In genomic region chr2:11805920-11806319, GRCh38 we compare ENCODE assay signal across 19 cellular contexts. TPM values are rescaled to one million over a fixed set of nuclear protein-coding genes. Genes with fewer than 3 reads are reported as not detected.
DNase-seq lines count a peak whose midpoint lies in the region; ATAC-seq and TF ChIP-seq lines count a peak whose summit lies in the region.
"Had no signal": no experiment of that assay in that cellular context is flagged by ENCODE, and none has a peak within 500 bp of the region (broad histone marks: within the 10 kb centered on the region; RNA-seq: fewer than 3 reads in every experiment).

No MANE protein-coding gene starts in this region.

- H2AFZ ChIP-seq in H9 (ENCODE audit: low read length): no peak overlapping the region

- H3K79me1 ChIP-seq in H9 (ENCODE audit: insufficient read depth, low read depth, low read length, poor library complexity, severe bottlenecking): no peaks in the 10 kb centered on the region

- H3K4ac ChIP-seq in H9 (ENCODE audit: low read depth, low read length): no peak overlapping the region

- no peak overlapping the region for H2BK12ac ChIP-seq in H9 (ENCODE audit: insufficient read length, low read depth, low read length)

- ATAC-seq in psoas muscle (no peak), HG02763 (IDR thresholded peaks at IDR 0.05; ENCODE audit: unreplicated experiment) (no peak)
- ATAC-seq: GM12878 had no signal

- H3K9ac ChIP-seq in H9 (ENCODE audit: extremely low read depth, insufficient read length, low read length): no peak overlapping the region
- H3K9ac ChIP-seq: BLaER1 had no signal

- H2BK20ac ChIP-seq in H9 (ENCODE audit: low read depth, low read length, poor library complexity, severe bottlenecking): no peak overlapping the region

- H3K27me3 Mint-ChIP-seq in activated CD4-positive, alpha-beta memory T cell treated with anti-CD3 and anti-CD28 coated beads, Interleukin-2, amount 10 ng/mL, durations not matched to agents 7 days and 5 days: no peaks in the 10 kb centered on the region
- H3K27me3 Mint-ChIP-seq in activated CD4-positive, alpha-beta memory T cell treated with anti-CD3 and anti-CD28 coated beads for 36 hours: no peaks in the 10 kb centered on the region
- no peaks in the 10 kb centered on the region for H3K27me3 Mint-ChIP-seq in H9 (ENCODE audit: low read depth)
- H3K27me3 Mint-ChIP-seq: CD4-positive, alpha-beta memory T cell had no signal

- intact Hi-C loops in activated CD4-positive, alpha-beta memory T cell treated with anti-CD3 and anti-CD28 coated beads for 36 hours (cut with micrococcal nuclease): no loop called here
- intact Hi-C loops in psoas muscle (cut with DNase I): no loop called here

- no peak overlapping the region for H3K14ac ChIP-seq in H9 (ENCODE audit: insufficient read depth, low read length)

- H3K9me3 ChIP-seq in H9 (ENCODE audit: control insufficient read depth, low read depth, low read length) (no peaks in the 10 kb centered on the region), psoas muscle (no peaks in the 10 kb centered on the region)
- H3K9me3 ChIP-seq: BLaER1 had no signal

- no peak overlapping the region for H3K4me3 ChIP-seq in psoas muscle
- H3K4me3 ChIP-seq: BLaER1, GM12878 had no signal

- H4K91ac ChIP-seq in H9 (ENCODE audit: insufficient read length, low read depth, low read length): no peak overlapping the region

- no peaks in the 10 kb centered on the region for H3K27me3 ChIP-seq in H9 (ENCODE audit: insufficient read depth, low read length)
- no peaks in the 10 kb centered on the region for H3K27me3 ChIP-seq in psoas muscle (ENCODE audit: insufficient read depth in 3 of 3, low read length in 2 of 3)
- H3K27me3 ChIP-seq: BLaER1 had no signal

- no peak overlapping the region for H3K27ac ChIP-seq in H9 (ENCODE audit: insufficient read length, low read depth, low read length)
- peak overlapping the region; percentile 73 for H3K27ac ChIP-seq in psoas muscle
- H3K27ac ChIP-seq: 22Rv1, BLaER1 had no signal

- no peak overlapping the region for H2BK120ac ChIP-seq in H9 (ENCODE audit: low read depth, low read length, poor library complexity, severe bottlenecking)

- no peaks in the 10 kb centered on the region for H3K4me1 ChIP-seq in H9 (ENCODE audit: insufficient read depth, low read length)
- H3K4me1 ChIP-seq in psoas muscle: peaks cover 31% of the 10 kb centered on the region

- no peak overlapping the region for H2BK15ac ChIP-seq in H9 (ENCODE audit: low read depth, low read length)

- no peaks in the 10 kb centered on the region for H3K79me2 ChIP-seq in H9 (ENCODE audit: insufficient read depth, low read length)

- no peak overlapping the region for H3K4me2 ChIP-seq in H9 (ENCODE audit: insufficient read depth, insufficient read length, low read length)
- H3K4me2 ChIP-seq: BLaER1 had no signal

- no peak overlapping the region for H3K56ac ChIP-seq in H9 (ENCODE audit: insufficient read length, low read depth, low read length)

- H3K4me3 Mint-ChIP-seq in activated CD4-positive, alpha-beta memory T cell treated with anti-CD3 and anti-CD28 coated beads, Interleukin-2, amount 10 ng/mL, durations not matched to agents 7 days and 5 days: no peak overlapping the region
- no peak overlapping the region for H3K4me3 Mint-ChIP-seq in activated CD4-positive, alpha-beta memory T cell treated with anti-CD3 and anti-CD28 coated beads for 36 hours
- H3K4me3 Mint-ChIP-seq in H9: no peak overlapping the region
- H3K4me3 Mint-ChIP-seq: CD4-positive, alpha-beta memory T cell had no signal

- no CpG with 5 or more reads among the region's 6 CpGs for WGBS in H9 (ENCODE audit: extremely low coverage, insufficient read length, low lambda C conversion rate)
- WGBS in psoas muscle, 3 donors: 77 to 92% (median 89%) methylated on average over 6 of the region's 6 CpGs

- no peaks in the 10 kb centered on the region for H3K23me2 ChIP-seq in H9 (ENCODE audit: insufficient read length, low read depth, low read length, poor library complexity, severe bottlenecking)

- H4K20me1 ChIP-seq in H9 (ENCODE audit: control insufficient read depth, insufficient read depth, insufficient read length): no peaks in the 10 kb centered on the region
- H4K20me1 ChIP-seq: BLaER1 had no signal

- H3K27ac Mint-ChIP-seq in activated CD4-positive, alpha-beta memory T cell treated with anti-CD3 and anti-CD28 coated beads, Interleukin-2, amount 10 ng/mL, durations not matched to agents 7 days and 5 days: no peak overlapping the region
- H3K27ac Mint-ChIP-seq in activated CD4-positive, alpha-beta memory T cell treated with anti-CD3 and anti-CD28 coated beads for 36 hours: no peak overlapping the region
- peak overlapping the region in 1 of 3 experiments; percentile 53; a peak in 1 of 7 replicates for H3K27ac Mint-ChIP-seq in H9

- H2AK5ac ChIP-seq in H9 (ENCODE audit: insufficient read length, low read length): no peak overlapping the region

- H3K23ac ChIP-seq in H9 (ENCODE audit: insufficient read length, low read depth, low read length): no peak overlapping the region

- H3K36me3 ChIP-seq in psoas muscle (ENCODE audit: insufficient read depth in 1 of 2, low read depth in 1 of 2): peaks cover 8 to 76% of the 10 kb centered on the region in 2 donors

- H2BK5ac ChIP-seq in H9 (ENCODE audit: insufficient read length, low read length): no peak overlapping the region

- POLR2A ChIA-PET in activated CD4-positive, alpha-beta memory T cell treated with anti-CD3 and anti-CD28 coated beads, Interleukin-2, amount 10 ng/mL, durations not matched to agents 7 days and 5 days (lab: Charles Lee): no interaction called here
- POLR2A ChIA-PET in activated CD4-positive, alpha-beta memory T cell treated with anti-CD3 and anti-CD28 coated beads for 36 hours (lab: Charles Lee): no interaction called here

- no peak overlapping the region for H3T11ph ChIP-seq in H9 (ENCODE audit: low read length)

- no peak overlapping the region for H3K18ac ChIP-seq in H9 (ENCODE audit: insufficient read length, low read depth, low read length)

- CTCF ChIA-PET in activated CD4-positive, alpha-beta memory T cell treated with anti-CD3 and anti-CD28 coated beads, Interleukin-2, amount 10 ng/mL, durations not matched to agents 7 days and 5 days (lab: Charles Lee): interaction anchor here (1.0 to 1.2 kb wide), 3 partner anchors 15 to 1200 kb away, joined by 3 read pairs; no protein-coding TSS in a partner anchor
- CTCF ChIA-PET in activated CD4-positive, alpha-beta memory T cell treated with anti-CD3 and anti-CD28 coated beads for 36 hours (lab: Charles Lee): interaction anchor here (0.8 to 1.7 kb wide), 4 partner anchors 21 to 1201 kb away, joined by 3 to 4 read pairs (median 4); no protein-coding TSS in a partner anchor

- TF ChIP-seq CTCF in H9 (conservative IDR thresholded peaks at IDR 0.05) (no peak), psoas muscle (IDR thresholded peaks at IDR 0.05) (no peak)

- peak; percentile 12 for DNase-seq in activated CD4-positive, alpha-beta memory T cell treated with anti-CD3 and anti-CD28 coated beads, Interleukin-2, amount 10 ng/mL, durations not matched to agents 7 days and 5 days
- no peak for DNase-seq in activated CD4-positive, alpha-beta memory T cell treated with anti-CD3 and anti-CD28 coated beads for 36 hours
- no peak for DNase-seq in H9
- peak; percentile 41 for DNase-seq in mesenteric fat pad (ENCODE audit: low spot score)
- DNase-seq in psoas muscle: no peak
- DNase-seq in NCI-H524 treated with DMSO at 0.1 percent for 48 hours (lab: John Stamatoyannopoulos, UW): no peak
- DNase-seq in LoVo (ENCODE audit: low spot score): no peak
- DNase-seq: ACHN; CD4-positive, alpha-beta memory T cell; DND-41; Karpas-422; NCI-H1694; NCI-H510A; NCI-H748 treated with DMSO at 0.1 percent for 48 hours; SIG-M5 had no signal

- peak overlapping the region; percentile 20 for H4K5ac ChIP-seq in H9 (ENCODE audit: insufficient read length, low read depth, low read length)

- H3K4me1 Mint-ChIP-seq in activated CD4-positive, alpha-beta memory T cell treated with anti-CD3 and anti-CD28 coated beads, Interleukin-2, amount 10 ng/mL, durations not matched to agents 7 days and 5 days: peaks cover under 1% of the 10 kb centered on the region
- peaks cover 11% of the 10 kb centered on the region for H3K4me1 Mint-ChIP-seq in activated CD4-positive, alpha-beta memory T cell treated with anti-CD3 and anti-CD28 coated beads for 36 hours (ENCODE audit: low read depth)
- H3K4me1 Mint-ChIP-seq in H9: no peaks in the 10 kb centered on the region

- H3K36me3 Mint-ChIP-seq in activated CD4-positive, alpha-beta memory T cell treated with anti-CD3 and anti-CD28 coated beads, Interleukin-2, amount 10 ng/mL, durations not matched to agents 7 days and 5 days (ENCODE audit: low read depth): peaks cover 90% of the 10 kb centered on the region
- H3K36me3 Mint-ChIP-seq in activated CD4-positive, alpha-beta memory T cell treated with anti-CD3 and anti-CD28 coated beads for 36 hours: peaks cover 54% of the 10 kb centered on the region
- peaks cover 20 to 33% (median 30%) of the 10 kb centered on the region in 3 experiments; a peak in 6 of 7 replicates for H3K36me3 Mint-ChIP-seq in H9 (ENCODE audit: insufficient read depth in 1 of 3, low read depth in 3 of 3)

- H4K8ac ChIP-seq in H9 (replicated peaks; ENCODE audit: insufficient read length, low read depth, low read length): no peak overlapping the region

- H3K9me3 Mint-ChIP-seq in activated CD4-positive, alpha-beta memory T cell treated with anti-CD3 and anti-CD28 coated beads, Interleukin-2, amount 10 ng/mL, durations not matched to agents 7 days and 5 days: no peaks in the 10 kb centered on the region
- no peaks in the 10 kb centered on the region for H3K9me3 Mint-ChIP-seq in activated CD4-positive, alpha-beta memory T cell treated with anti-CD3 and anti-CD28 coated beads for 36 hours
- no peaks in the 10 kb centered on the region for H3K9me3 Mint-ChIP-seq in H9
- H3K9me3 Mint-ChIP-seq: CD4-positive, alpha-beta memory T cell had no signal

RNA-seq across cellular contexts. Expression of gene LPIN1, which starts 59.5 kb away (rescaled TPM):
- total RNA-seq in activated CD4-positive, alpha-beta memory T cell treated with anti-CD3 and anti-CD28 coated beads, Interleukin-2, amount 10 ng/mL, durations not matched to agents 7 days and 5 days: 10 to 100 TPM; 54.0 to 57.8 TPM
- total RNA-seq in activated CD4-positive, alpha-beta memory T cell treated with anti-CD3 and anti-CD28 coated beads for 36 hours: 10 to 100 TPM; 41.1 to 48.0 TPM
- total RNA-seq in H9 (2021) (3.6 and 4.4 TPM in 2 replicates), mesenteric fat pad (198 TPM), psoas muscle (100 to 1,000 TPM; 109 to 382 (median 250) TPM)
- polyA plus RNA-seq in psoas muscle: 100 to 1,000 TPM in 2 of 3 donors, 10 to 100 TPM in 1; 82.0 to 291 (median 146) TPM

Comparison
In these comparisons a context has a peak if more than half of its experiments do, and no peak if none do; other contexts are left out.
1. DNase-seq: peak in activated CD4-positive, alpha-beta memory T cell treated with anti-CD3 and anti-CD28 coated beads, Interleukin-2, amount 10 ng/mL, durations not matched to agents 7 days and 5 days (single experiment) and mesenteric fat pad (single experiment); none in activated CD4-positive, alpha-beta memory T cell treated with anti-CD3 and anti-CD28 coated beads for 36 hours (single experiment), H9 (single experiment), psoas muscle (0 of 2), NCI-H524 treated with DMSO at 0.1 percent for 48 hours (single experiment) and LoVo (single experiment).